8 cellular contexts compared by ENCODE assay signal in genomic region chr6:44223471-44224153, GRCh38. TPM values are rescaled to one million over a fixed set of nuclear protein-coding genes. Genes with fewer than 3 reads are reported as not detected.
A peak's percentile ranks its signal among the peaks of the same experiment; 100 is the strongest.
DNase-seq lines count a peak whose midpoint lies in the region; ATAC-seq and TF ChIP-seq lines count a peak whose summit lies in the region.

Gene SLC29A1 (plus strand): TSS chr6:44223595. CDS start chr6:44227314, 3,719 bp downstream.

- WGBS in adrenal gland, 4 donors, result 1 to 2% (median 1%) methylated on average over 6 to 72 of the region's 72 CpGs

- H3K36me3 Mint-ChIP-seq in T-helper 1 cell treated with Interleukin-12 subunit alpha and Interleukin-12 subunit beta and Interleukin-4 antibody, amounts not matched to agents 30 μg/mL and 1 μg/mL, for 36 hours (ENCODE audit: low read depth), result no peaks in the 10 kb centered on the region

- H3K4me1 ChIP-seq in adrenal gland (replicated peaks in 1 of 2) (peaks cover 73 to 93% of the 10 kb centered on the region in 2 donors), rectal smooth muscle tissue (ENCODE audit: control insufficient read depth, insufficient read depth, low read length) (peaks cover 58% of the 10 kb centered on the region), vagina (peaks cover 83% of the 10 kb centered on the region)

- H3K27me3 Mint-ChIP-seq in T-helper 1 cell treated with Interleukin-12 subunit alpha and Interleukin-12 subunit beta and Interleukin-4 antibody, amounts not matched to agents 30 μg/mL and 1 μg/mL, for 36 hours (ENCODE audit: low read depth), result peaks cover 1% of the 10 kb centered on the region

- peak; percentile 33 for ATAC-seq in GM21786 (IDR thresholded peaks at IDR 0.05; ENCODE audit: unreplicated experiment)
- ATAC-seq in left ventricle myocardium superior, result peak; percentile 41

- intact Hi-C loops in adrenal gland (cut with DNase I) (no loop called here), left ventricle myocardium superior (cut with micrococcal nuclease) (no loop called here), vagina (cut with DNase I) (no loop called here)

- no peaks in the 10 kb centered on the region for H3K27me3 ChIP-seq in adrenal gland
- no peaks in the 10 kb centered on the region for H3K27me3 ChIP-seq in rectal smooth muscle tissue (ENCODE audit: control insufficient read depth, insufficient read depth, low read length)
- no peaks in the 10 kb centered on the region for H3K27me3 ChIP-seq in vagina

- peaks cover 25% of the 10 kb centered on the region for H3K4me1 Mint-ChIP-seq in T-helper 1 cell treated with Interleukin-12 subunit alpha and Interleukin-12 subunit beta and Interleukin-4 antibody, amounts not matched to agents 30 μg/mL and 1 μg/mL, for 36 hours (ENCODE audit: low read depth)

- peak within 1 kb of the TSS; percentile 85 for H3K4me3 Mint-ChIP-seq in T-helper 1 cell treated with Interleukin-12 subunit alpha and Interleukin-12 subunit beta and Interleukin-4 antibody, amounts not matched to agents 30 μg/mL and 1 μg/mL, for 36 hours

- peak in 1 of 6 experiments; percentile 27 for TF ChIP-seq CTCF in adrenal gland (IDR thresholded peaks at IDR 0.05)
- no peak for TF ChIP-seq CTCF in vagina (IDR thresholded peaks at IDR 0.05)

- H3K36me3 ChIP-seq in adrenal gland (replicated peaks in 1 of 2) (no peaks in the 10 kb centered on the region), rectal smooth muscle tissue (ENCODE audit: control insufficient read depth, insufficient read depth, low read length) (no peaks in the 10 kb centered on the region), vagina (no peaks in the 10 kb centered on the region)

- peak within 1 kb of the TSS in 2 of 4 donors; percentile 50 to 76 for H3K4me3 ChIP-seq in adrenal gland
- peak within 1 kb of the TSS; percentile 75 for H3K4me3 ChIP-seq in rectal smooth muscle tissue (ENCODE audit: low read length)
- H3K4me3 ChIP-seq in vagina, result peak within 1 kb of the TSS; percentile 67 to 74

- no peaks in the 10 kb centered on the region for H3K9me3 Mint-ChIP-seq in T-helper 1 cell treated with Interleukin-12 subunit alpha and Interleukin-12 subunit beta and Interleukin-4 antibody, amounts not matched to agents 30 μg/mL and 1 μg/mL, for 36 hours

- H3K27ac ChIP-seq in adrenal gland, result peak within 1 kb of the TSS in 3 of 5 donors; percentile 89 to 91 (median 90)
- peak within 1 kb of the TSS; percentile 84 for H3K27ac ChIP-seq in rectal smooth muscle tissue (ENCODE audit: low read depth, low read length)
- peak within 1 kb of the TSS; percentile 95 for H3K27ac ChIP-seq in vagina

- TF ChIP-seq POLR2A in adrenal gland (IDR thresholded peaks at IDR 0.05) (peak; percentile 51 to 62), vagina (IDR thresholded peaks at IDR 0.05) (no peak)

- no peaks in the 10 kb centered on the region for H3K9me3 ChIP-seq in adrenal gland (replicated peaks in 1 of 3)
- H3K9me3 ChIP-seq in vagina, result no peaks in the 10 kb centered on the region

- DNase-seq in DMS114 treated with DMSO at 0.1 percent for 48 hours (lab: John Stamatoyannopoulos, UW; ENCODE audit: unreplicated experiment) (peak; percentile 68), NCI-H1048 (lab: John Stamatoyannopoulos, UW) (peak; percentile 45), adrenal gland (peak; percentile 67 to 86 (median 82)), left ventricle myocardium superior (peak; percentile 92), vagina (ENCODE audit: extremely low spot score in 2 of 2) (peak in 1 of 2 donors; percentile 86)

- H3K9ac ChIP-seq in rectal smooth muscle tissue (ENCODE audit: low read length), result peak within 1 kb of the TSS; percentile 46

- H3K27ac Mint-ChIP-seq in T-helper 1 cell treated with Interleukin-12 subunit alpha and Interleukin-12 subunit beta and Interleukin-4 antibody, amounts not matched to agents 30 μg/mL and 1 μg/mL, for 36 hours, result peak within 1 kb of the TSS; percentile 69

RNA-seq across cellular contexts. Expression of gene SLC29A1, which starts in this region (rescaled TPM):
- total RNA-seq in adrenal gland (100 to 1,000 TPM; 104 to 356 (median 186) TPM), left ventricle myocardium superior (217 TPM), vagina (51.1 TPM)
- 100 to 1,000 TPM in 2 of 3 donors, 10 to 100 TPM in 1; 51.9 to 113 (median 108) TPM for polyA plus RNA-seq in adrenal gland

Comparison
In these comparisons a context has a peak if more than half of its experiments do, and no peak if none do; other contexts are left out.
1. POLR2A ChIP-seq: peak in adrenal gland (2 of 2); none in vagina (0 of 2).
2. Peak in every context shown above with its lines, with median percentiles within 50 percentile points of each other: H3K27ac ChIP-seq.